In the genomic region with DNA sequence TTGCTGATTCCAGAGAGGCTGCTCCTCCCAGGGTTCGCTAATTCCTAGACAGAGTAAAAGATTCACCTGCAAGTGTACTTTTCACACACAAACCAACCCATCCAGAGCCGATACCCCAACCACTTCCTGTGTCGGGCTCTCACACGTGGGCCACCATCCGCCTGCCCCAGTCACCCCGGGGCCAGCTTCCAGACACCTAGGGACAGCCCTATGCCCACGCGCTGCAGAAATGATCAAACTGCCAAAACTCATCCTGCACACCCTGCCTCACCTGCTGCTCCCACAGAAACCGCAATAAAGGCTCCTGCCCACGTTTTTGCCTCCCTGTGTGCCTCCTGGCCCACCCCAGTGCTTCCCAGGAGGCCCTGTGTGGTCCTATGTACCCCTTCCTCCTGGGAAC, we compare ENCODE assay signal across 2 cellular contexts.
TF ChIP-seq lines count a peak whose summit lies in the region.

No MANE protein-coding gene starts in this region.

TF ChIP-seq in GM23338, 12 proteins besides CTCF, POLR2A, EP300 and RAD21 (continued from another document):
- TF ChIP-seq, protein P1, sequence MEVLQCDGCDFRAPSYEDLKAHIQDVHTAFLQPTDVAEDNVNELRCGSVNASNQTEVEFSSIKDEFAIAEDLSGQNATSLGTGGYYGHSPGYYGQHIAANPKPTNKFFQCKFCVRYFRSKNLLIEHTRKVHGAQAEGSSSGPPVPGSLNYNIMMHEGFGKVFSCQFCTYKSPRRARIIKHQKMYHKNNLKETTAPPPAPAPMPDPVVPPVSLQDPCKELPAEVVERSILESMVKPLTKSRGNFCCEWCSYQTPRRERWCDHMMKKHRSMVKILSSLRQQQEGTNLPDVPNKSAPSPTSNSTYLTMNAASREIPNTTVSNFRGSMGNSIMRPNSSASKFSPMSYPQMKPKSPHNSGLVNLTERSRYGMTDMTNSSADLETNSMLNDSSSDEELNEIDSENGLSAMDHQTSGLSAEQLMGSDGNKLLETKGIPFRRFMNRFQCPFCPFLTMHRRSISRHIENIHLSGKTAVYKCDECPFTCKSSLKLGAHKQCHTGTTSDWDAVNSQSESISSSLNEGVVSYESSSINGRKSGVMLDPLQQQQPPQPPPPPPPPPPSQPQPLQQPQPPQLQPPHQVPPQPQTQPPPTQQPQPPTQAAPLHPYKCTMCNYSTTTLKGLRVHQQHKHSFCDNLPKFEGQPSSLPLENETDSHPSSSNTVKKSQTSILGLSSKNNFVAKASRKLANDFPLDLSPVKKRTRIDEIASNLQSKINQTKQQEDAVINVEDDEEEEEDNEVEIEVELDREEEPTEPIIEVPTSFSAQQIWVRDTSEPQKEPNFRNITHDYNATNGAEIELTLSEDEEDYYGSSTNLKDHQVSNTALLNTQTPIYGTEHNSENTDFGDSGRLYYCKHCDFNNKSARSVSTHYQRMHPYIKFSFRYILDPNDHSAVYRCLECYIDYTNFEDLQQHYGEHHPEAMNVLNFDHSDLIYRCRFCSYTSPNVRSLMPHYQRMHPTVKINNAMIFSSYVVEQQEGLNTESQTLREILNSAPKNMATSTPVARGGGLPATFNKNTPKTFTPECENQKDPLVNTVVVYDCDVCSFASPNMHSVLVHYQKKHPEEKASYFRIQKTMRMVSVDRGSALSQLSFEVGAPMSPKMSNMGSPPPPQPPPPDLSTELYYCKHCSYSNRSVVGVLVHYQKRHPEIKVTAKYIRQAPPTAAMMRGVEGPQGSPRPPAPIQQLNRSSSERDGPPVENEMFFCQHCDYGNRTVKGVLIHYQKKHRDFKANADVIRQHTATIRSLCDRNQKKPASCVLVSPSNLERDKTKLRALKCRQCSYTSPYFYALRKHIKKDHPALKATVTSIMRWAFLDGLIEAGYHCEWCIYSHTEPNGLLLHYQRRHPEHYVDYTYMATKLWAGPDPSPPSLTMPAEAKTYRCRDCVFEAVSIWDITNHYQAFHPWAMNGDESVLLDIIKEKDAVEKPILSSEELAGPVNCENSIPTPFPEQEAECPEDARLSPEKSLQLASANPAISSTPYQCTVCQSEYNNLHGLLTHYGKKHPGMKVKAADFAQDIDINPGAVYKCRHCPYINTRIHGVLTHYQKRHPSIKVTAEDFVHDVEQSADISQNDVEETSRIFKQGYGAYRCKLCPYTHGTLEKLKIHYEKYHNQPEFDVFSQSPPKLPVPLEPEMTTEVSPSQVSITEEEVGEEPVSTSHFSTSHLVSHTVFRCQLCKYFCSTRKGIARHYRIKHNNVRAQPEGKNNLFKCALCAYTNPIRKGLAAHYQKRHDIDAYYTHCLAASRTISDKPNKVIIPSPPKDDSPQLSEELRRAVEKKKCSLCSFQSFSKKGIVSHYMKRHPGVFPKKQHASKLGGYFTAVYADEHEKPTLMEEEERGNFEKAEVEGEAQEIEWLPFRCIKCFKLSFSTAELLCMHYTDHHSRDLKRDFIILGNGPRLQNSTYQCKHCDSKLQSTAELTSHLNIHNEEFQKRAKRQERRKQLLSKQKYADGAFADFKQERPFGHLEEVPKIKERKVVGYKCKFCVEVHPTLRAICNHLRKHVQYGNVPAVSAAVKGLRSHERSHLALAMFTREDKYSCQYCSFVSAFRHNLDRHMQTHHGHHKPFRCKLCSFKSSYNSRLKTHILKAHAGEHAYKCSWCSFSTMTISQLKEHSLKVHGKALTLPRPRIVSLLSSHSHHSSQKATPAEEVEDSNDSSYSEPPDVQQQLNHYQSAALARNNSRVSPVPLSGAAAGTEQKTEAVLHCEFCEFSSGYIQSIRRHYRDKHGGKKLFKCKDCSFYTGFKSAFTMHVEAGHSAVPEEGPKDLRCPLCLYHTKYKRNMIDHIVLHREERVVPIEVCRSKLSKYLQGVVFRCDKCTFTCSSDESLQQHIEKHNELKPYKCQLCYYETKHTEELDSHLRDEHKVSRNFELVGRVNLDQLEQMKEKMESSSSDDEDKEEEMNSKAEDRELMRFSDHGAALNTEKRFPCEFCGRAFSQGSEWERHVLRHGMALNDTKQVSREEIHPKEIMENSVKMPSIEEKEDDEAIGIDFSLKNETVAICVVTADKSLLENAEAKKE (CRISPR knock-in tag; IDR thresholded peaks at IDR 0.05) = no peak
- TF ChIP-seq STAT1 (IDR thresholded peaks at IDR 0.05; ENCODE audit: unreplicated experiment) (no peak), ZNF331 (CRISPR knock-in tag; IDR thresholded peaks at IDR 0.05; ENCODE audit: low read depth) (no peak)

TF ChIP-seq in SK-N-SH, 30 proteins besides CTCF, POLR2A, EP300 and RAD21 (continued from another document):
- TF ChIP-seq, protein P2, sequence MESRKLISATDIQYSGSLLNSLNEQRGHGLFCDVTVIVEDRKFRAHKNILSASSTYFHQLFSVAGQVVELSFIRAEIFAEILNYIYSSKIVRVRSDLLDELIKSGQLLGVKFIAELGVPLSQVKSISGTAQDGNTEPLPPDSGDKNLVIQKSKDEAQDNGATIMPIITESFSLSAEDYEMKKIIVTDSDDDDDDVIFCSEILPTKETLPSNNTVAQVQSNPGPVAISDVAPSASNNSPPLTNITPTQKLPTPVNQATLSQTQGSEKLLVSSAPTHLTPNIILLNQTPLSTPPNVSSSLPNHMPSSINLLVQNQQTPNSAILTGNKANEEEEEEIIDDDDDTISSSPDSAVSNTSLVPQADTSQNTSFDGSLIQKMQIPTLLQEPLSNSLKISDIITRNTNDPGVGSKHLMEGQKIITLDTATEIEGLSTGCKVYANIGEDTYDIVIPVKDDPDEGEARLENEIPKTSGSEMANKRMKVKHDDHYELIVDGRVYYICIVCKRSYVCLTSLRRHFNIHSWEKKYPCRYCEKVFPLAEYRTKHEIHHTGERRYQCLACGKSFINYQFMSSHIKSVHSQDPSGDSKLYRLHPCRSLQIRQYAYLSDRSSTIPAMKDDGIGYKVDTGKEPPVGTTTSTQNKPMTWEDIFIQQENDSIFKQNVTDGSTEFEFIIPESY (IDR thresholded peaks at IDR 0.05; ENCODE audit: borderline replicate concordance, low read depth) = no peak
- TF ChIP-seq TEAD4 (IDR thresholded peaks at IDR 0.05; ENCODE audit: borderline replicate concordance, insufficient read depth) = no peak
- TF ChIP-seq, protein P3, sequence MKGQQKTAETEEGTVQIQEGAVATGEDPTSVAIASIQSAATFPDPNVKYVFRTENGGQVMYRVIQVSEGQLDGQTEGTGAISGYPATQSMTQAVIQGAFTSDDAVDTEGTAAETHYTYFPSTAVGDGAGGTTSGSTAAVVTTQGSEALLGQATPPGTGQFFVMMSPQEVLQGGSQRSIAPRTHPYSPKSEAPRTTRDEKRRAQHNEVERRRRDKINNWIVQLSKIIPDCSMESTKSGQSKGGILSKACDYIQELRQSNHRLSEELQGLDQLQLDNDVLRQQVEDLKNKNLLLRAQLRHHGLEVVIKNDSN (IDR thresholded peaks at IDR 0.05; ENCODE audit: borderline replicate concordance, low read depth) = no peak
- TF ChIP-seq, protein P4, sequence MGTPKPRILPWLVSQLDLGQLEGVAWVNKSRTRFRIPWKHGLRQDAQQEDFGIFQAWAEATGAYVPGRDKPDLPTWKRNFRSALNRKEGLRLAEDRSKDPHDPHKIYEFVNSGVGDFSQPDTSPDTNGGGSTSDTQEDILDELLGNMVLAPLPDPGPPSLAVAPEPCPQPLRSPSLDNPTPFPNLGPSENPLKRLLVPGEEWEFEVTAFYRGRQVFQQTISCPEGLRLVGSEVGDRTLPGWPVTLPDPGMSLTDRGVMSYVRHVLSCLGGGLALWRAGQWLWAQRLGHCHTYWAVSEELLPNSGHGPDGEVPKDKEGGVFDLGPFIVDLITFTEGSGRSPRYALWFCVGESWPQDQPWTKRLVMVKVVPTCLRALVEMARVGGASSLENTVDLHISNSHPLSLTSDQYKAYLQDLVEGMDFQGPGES (IDR thresholded peaks at IDR 0.05; ENCODE audit: low read depth, low read length) = no peak
- TF ChIP-seq RXRA (IDR thresholded peaks at IDR 0.05; ENCODE audit: borderline replicate concordance, low read depth) = no peak
